8 cellular contexts compared by ENCODE assay signal in the genomic region with DNA sequence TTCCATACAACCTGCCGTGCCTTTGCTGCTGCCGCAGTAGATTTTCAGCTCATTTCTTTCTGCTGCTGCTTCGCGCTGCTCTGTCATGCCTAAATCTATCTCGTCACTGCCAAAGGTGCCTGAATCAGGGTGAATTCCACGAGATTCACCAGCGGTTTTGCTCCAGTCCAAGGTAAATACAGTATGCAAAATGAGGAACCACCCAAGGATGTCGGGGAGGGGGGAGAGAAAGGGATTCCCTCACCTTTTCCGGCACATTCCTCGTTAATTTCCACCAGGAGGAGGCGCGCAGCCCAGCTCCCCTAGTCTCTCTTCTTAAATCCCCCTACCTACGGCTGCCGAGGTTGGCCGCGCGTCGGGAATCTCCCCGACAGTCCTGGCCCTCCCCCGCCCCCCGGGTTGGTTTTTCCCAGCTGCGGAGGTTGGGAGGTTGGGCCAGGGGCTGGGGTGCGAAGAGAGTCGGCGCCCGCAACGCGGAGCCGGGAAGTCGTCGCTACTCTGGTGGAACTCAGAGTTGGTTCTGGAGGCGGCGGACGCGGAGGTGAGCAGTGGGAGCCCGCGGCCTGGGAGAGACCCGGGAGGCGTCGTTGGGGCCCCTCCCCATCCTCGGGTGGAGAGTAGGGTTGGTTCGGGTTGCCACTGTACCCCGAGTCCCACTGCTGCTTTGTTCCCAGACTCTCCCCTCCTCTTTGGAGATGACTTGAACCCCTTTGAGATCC. TPM values are rescaled to one million over a fixed set of nuclear protein-coding genes. Genes with fewer than 3 reads are reported as not detected.
DNase-seq lines count a peak whose midpoint lies in the region; ATAC-seq and TF ChIP-seq lines count a peak whose summit lies in the region.

Gene TPBG (plus strand): TSS at position 450 of the 719 bp plus-strand sequence. CDS start 1,145 bp downstream, outside the sequence.

- H2AK5ac ChIP-seq in trophoblast cell (ENCODE audit: low read length): no peak within 1 kb of the TSS

- H3K79me1 ChIP-seq in trophoblast cell (ENCODE audit: low read length): peaks cover 18% of the 10 kb centered on the region

- peak within 1 kb of the TSS; percentile 92 for H4K8ac ChIP-seq in trophoblast cell (ENCODE audit: low read depth, low read length)

- DNase-seq in activated CD4-positive, alpha-beta T cell treated with anti-CD3 and anti-CD28 coated beads for 4 hours: peak; percentile 2 to 11
- no peak for DNase-seq in activated CD4-positive, alpha-beta T cell treated with anti-CD3 and anti-CD28 coated beads, Interleukin-2, amount 50 U/mL, for 1 hour
- DNase-seq in NCI-H774 (lab: John Stamatoyannopoulos, UW) (peak; percentile 88), adrenal gland (peak in 6 of 7 donors; percentile 2 to 51 (median 24)), left ventricle myocardium inferior (peak; percentile 42), trophoblast cell (peak; percentile 56 to 77)

- H4K12ac ChIP-seq in trophoblast cell (ENCODE audit: low read depth, low read length): peak within 1 kb of the TSS; percentile 79

- TF ChIP-seq POLR2A in adrenal gland (IDR thresholded peaks at IDR 0.05): no peak

- no peaks in the 10 kb centered on the region for H3K36me3 ChIP-seq in adrenal gland (replicated peaks in 1 of 2)
- no peaks in the 10 kb centered on the region for H3K36me3 ChIP-seq in left ventricle myocardium inferior
- H3K36me3 ChIP-seq in trophoblast cell (ENCODE audit: control insufficient read depth in 1 of 2, insufficient read depth in 2 of 2, low read length in 2 of 2): peaks cover 3% of the 10 kb centered on the region in 2 experiments

- ATAC-seq in HG02642 (IDR thresholded peaks at IDR 0.05; ENCODE audit: poor library complexity, unreplicated experiment) (peak; percentile 56), GM18861 (IDR thresholded peaks at IDR 0.05; ENCODE audit: unreplicated experiment) (no peak)

- peak within 1 kb of the TSS in 3 of 4 donors; percentile 22 to 54 (median 38) for H3K4me3 ChIP-seq in adrenal gland
- H3K4me3 ChIP-seq in left ventricle myocardium inferior: peak within 1 kb of the TSS; percentile 76
- peak within 1 kb of the TSS; percentile 78 for H3K4me3 ChIP-seq in trophoblast cell (ENCODE audit: low read depth, low read length)

- H2BK12ac ChIP-seq in trophoblast cell (ENCODE audit: low read length): peak within 1 kb of the TSS; percentile 34

- H2AFZ ChIP-seq in trophoblast cell (ENCODE audit: insufficient read depth, low read length, poor library complexity): peak within 1 kb of the TSS; percentile 95

- H3K23ac ChIP-seq in trophoblast cell (ENCODE audit: low read length): no peak within 1 kb of the TSS

- H2BK5ac ChIP-seq in trophoblast cell (ENCODE audit: low read depth, low read length, poor library complexity): peak within 1 kb of the TSS; percentile 61

- H3K9ac ChIP-seq in trophoblast cell (ENCODE audit: low read length): peak within 1 kb of the TSS; percentile 84

- peaks cover 10% of the 10 kb centered on the region for H3K79me2 ChIP-seq in trophoblast cell (ENCODE audit: control insufficient read depth, insufficient read depth, low read length, poor library complexity)

- H3K9me3 ChIP-seq in adrenal gland (replicated peaks in 1 of 3) (no peaks in the 10 kb centered on the region), left ventricle myocardium inferior (replicated peaks) (no peaks in the 10 kb centered on the region), trophoblast cell (ENCODE audit: insufficient read depth, low read depth, low read length) (peaks cover 2% of the 10 kb centered on the region)

- H3K18ac ChIP-seq in trophoblast cell (ENCODE audit: low read length): peak within 1 kb of the TSS; percentile 93

- H3K27ac ChIP-seq in adrenal gland (peak within 1 kb of the TSS in 2 of 5 donors; percentile 63 to 64), left ventricle myocardium inferior (replicated peaks) (peak within 1 kb of the TSS; percentile 77), trophoblast cell (ENCODE audit: low read depth, low read length) (peak within 1 kb of the TSS; percentile 90)

- 1 to 2% (median 1%) methylated on average over 21 to 43 of the region's 43 CpGs for WGBS in adrenal gland, 4 donors
- WGBS in trophoblast cell (ENCODE audit: extremely low coverage, insufficient coverage, insufficient read length): no CpG with 5 or more reads among the region's 43 CpGs

- peak within 1 kb of the TSS; percentile 60 for H3K4ac ChIP-seq in trophoblast cell (ENCODE audit: low read depth, low read length)

- intact Hi-C loops in adrenal gland (cut with DNase I) (no loop called here), left ventricle myocardium inferior (cut with micrococcal nuclease) (no loop called here)

- H3K27me3 ChIP-seq in adrenal gland (peaks cover 22% of the 10 kb centered on the region), left ventricle myocardium inferior (ENCODE audit: low read depth) (peaks cover 85% of the 10 kb centered on the region), trophoblast cell (ENCODE audit: insufficient read depth, low read length) (no peaks in the 10 kb centered on the region)

- peak within 1 kb of the TSS; percentile 85 for H2BK120ac ChIP-seq in trophoblast cell (ENCODE audit: insufficient read depth, low read length, poor library complexity)

- TF ChIP-seq CTCF in adrenal gland (IDR thresholded peaks at IDR 0.05) (no peak), left ventricle myocardium inferior (IDR thresholded peaks at IDR 0.05; ENCODE audit: borderline replicate concordance) (peak; percentile 28)

- H3K4me1 ChIP-seq in adrenal gland (replicated peaks in 1 of 2) (peaks cover 13 to 17% of the 10 kb centered on the region in 2 donors), left ventricle myocardium inferior (peaks cover 33% of the 10 kb centered on the region), trophoblast cell (ENCODE audit: control insufficient read depth in 1 of 2, insufficient read depth in 2 of 2, low read length in 2 of 2) (peaks cover 3 to 9% of the 10 kb centered on the region in 2 experiments)

- H3K14ac ChIP-seq in trophoblast cell (ENCODE audit: low read length): peak within 1 kb of the TSS; percentile 92

- H3K4me2 ChIP-seq in trophoblast cell (ENCODE audit: low read length): peak within 1 kb of the TSS; percentile 78

- H4K91ac ChIP-seq in trophoblast cell (ENCODE audit: low read depth, low read length): peak within 1 kb of the TSS; percentile 86

RNA-seq across cellular contexts. Expression of gene TPBG, which starts in this region (rescaled TPM):
- total RNA-seq in adrenal gland (10 to 100 TPM in 1 of 8 donors, 1 to 10 TPM in 7; 1.5 to 10.2 (median 4.0) TPM), left ventricle myocardium inferior (2.6 TPM)
- 1 to 10 TPM; 1.7 to 5.2 (median 3.3) TPM for polyA plus RNA-seq in adrenal gland
- polyA plus RNA-seq in trophoblast cell (2013): 36.8 and 40.2 TPM in 2 replicates
